8 cellular contexts compared by ENCODE assay signal in genomic region chr11:33899383-33900037, GRCh38. TPM values are rescaled to one million over a fixed set of nuclear protein-coding genes. Genes with fewer than 3 reads are reported as not detected.
DNase-seq lines count a peak whose midpoint lies in the region; ATAC-seq and TF ChIP-seq lines count a peak whose summit lies in the region.

No MANE protein-coding gene starts in this region.

- H3K27me3 ChIP-seq in body of pancreas (no peaks in the 10 kb centered on the region), testis (no peaks in the 10 kb centered on the region)

- H3K36me3 ChIP-seq in body of pancreas (replicated peaks in 1 of 2; ENCODE audit: insufficient read depth in 1 of 2, low read depth in 2 of 2) (no peaks in the 10 kb centered on the region), testis (ENCODE audit: low read depth, missing control alignments) (no peaks in the 10 kb centered on the region)

- TF ChIP-seq POLR2A in body of pancreas (IDR thresholded peaks at IDR 0.05) (no peak), testis (IDR thresholded peaks at IDR 0.05) (no peak)

- H3K27ac ChIP-seq in body of pancreas (peak overlapping the region in 1 of 4 donors; percentile 16), testis (no peak overlapping the region)

- peak; percentile 77 for ATAC-seq in body of pancreas

- H3K9me3 ChIP-seq in body of pancreas = no peaks in the 10 kb centered on the region
- H3K9me3 ChIP-seq in testis = no peaks in the 10 kb centered on the region

- H3K4me3 ChIP-seq in body of pancreas = no peak overlapping the region
- H3K4me3 ChIP-seq in testis = no peak overlapping the region

- 40% methylated on average over 11 of the region's 11 CpGs for WGBS in body of pancreas, 2 donors
- 48 to 51% methylated on average over 11 of the region's 11 CpGs for WGBS in testis, 2 donors

- peak; percentile 80 for DNase-seq in HT1080 (ENCODE audit: low read depth)
- peak; percentile 33 to 66 (median 62) for DNase-seq in body of pancreas
- peak; percentile 55 for DNase-seq in iPS-NIHi7 (ENCODE audit: extremely low spot score)
- DNase-seq in testis = peak; percentile 80
- DNase-seq in NCI-H2107 (lab: John Stamatoyannopoulos, UW) = no peak
- DNase-seq in RPMI8226 = no peak
- DNase-seq in CD1c-positive myeloid dendritic cell (ENCODE audit: extremely low spot score) = no peak
- DNase-seq in COLO668 (lab: John Stamatoyannopoulos, UW; ENCODE audit: unreplicated experiment) = no peak

- TF ChIP-seq CTCF in body of pancreas (IDR thresholded peaks at IDR 0.05) = no peak
- TF ChIP-seq CTCF in testis (IDR thresholded peaks at IDR 0.05) = no peak

- intact Hi-C loops in body of pancreas (cut with DNase I) (no loop called here), testis (cut with DNase I; ENCODE audit: low total_unique reads) (no loop called here)

- H3K4me1 ChIP-seq in body of pancreas = no peaks in the 10 kb centered on the region
- H3K4me1 ChIP-seq in testis = peaks cover 4% of the 10 kb centered on the region

RNA-seq across cellular contexts. Expression of gene LMO2, which starts 7.6 kb away (rescaled TPM):
- total RNA-seq in HT1080 (2014; rRNA removed; shearing (Covaris generic)) = 0.11 and 1.5 TPM in 2 replicates
- polyA plus RNA-seq in HT1080 (2015; cell fraction: cytosol; rRNA removed) = 0.59 and 0.87 TPM in 2 replicates
- 0.16 TPM in 1 of 2 replicates, not detected in the other for polyA plus RNA-seq in HT1080 (2015; cell fraction: nucleus; rRNA removed)
- 1 to 10 TPM; 7.3 to 8.0 TPM for total RNA-seq in body of pancreas
- 1 to 10 TPM; 6.5 to 8.1 TPM for total RNA-seq in testis
- 18.3 TPM for polyA plus RNA-seq in testis (ENCODE audit: insufficient read depth, low read depth, low replicate concordance)

Comparison
In these comparisons a context has a peak if more than half of its experiments do, and no peak if none do; other contexts are left out.
1. DNase-seq: peak in HT1080 (single experiment), body of pancreas (4 of 4), iPS-NIHi7 (single experiment) and testis (single experiment); none in NCI-H2107 (single experiment), RPMI8226 (single experiment), CD1c-positive myeloid dendritic cell (single experiment) and COLO668 (single experiment).